20 cellular contexts compared by ENCODE assay signal in genomic region chr18:38909972-38910371, GRCh38.
DNase-seq lines count a peak whose midpoint lies in the region; ATAC-seq, FAIRE-seq and TF ChIP-seq lines count a peak whose summit lies in the region.
"Had no signal": no experiment of that assay in that cellular context is flagged by ENCODE, and none has a peak within 500 bp of the region (broad histone marks: within the 10 kb centered on the region; RNA-seq: fewer than 3 reads in every experiment).

No MANE protein-coding gene starts in this region.

- H3K4me1 ChIP-seq in astrocyte (ENCODE audit: insufficient read depth, low read length) (no peaks in the 10 kb centered on the region), H1 (replicated peaks in 1 of 4; ENCODE audit: control insufficient read depth in 3 of 4, insufficient read depth in 4 of 4, low read length in 3 of 4) (peaks cover 0 to 2% (median 0%) of the 10 kb centered on the region in 4 experiments; a peak in 1 of 7 replicates), left lung (no peaks in the 10 kb centered on the region)

- 89% methylated on average over 2 of the region's 2 CpGs; no CpG with 5 or more reads in 1 of the 2 experiments for WGBS in H1 (ENCODE audit: extremely low coverage in 1 of 2, insufficient coverage in 1 of 2, insufficient read length in 1 of 2, insufficient replicate concordance in 2 of 2, low coverage in 1 of 2, low lambda C conversion rate in 2 of 2, missing lambda C conversion rate in 1 of 2), 2 experiments

- no peak overlapping the region for H3K4ac ChIP-seq in H1 (replicated peaks; ENCODE audit: insufficient read length, low read depth, low read length)

- H3K4me1 Mint-ChIP-seq in astrocyte (ENCODE audit: low read depth, unreplicated experiment): peaks cover 2% of the 10 kb centered on the region
- H3K4me1 Mint-ChIP-seq: CD8-positive, alpha-beta memory T cell; IgD-negative memory B cell had no signal

- intact Hi-C loops in left lung (cut with DNase I): no loop called here

- H3K4me2 ChIP-seq in astrocyte (ENCODE audit: low read length): no peak overlapping the region
- no peak overlapping the region for H3K4me2 ChIP-seq in H1 (ENCODE audit: insufficient read depth in 1 of 2, low read depth in 2 of 2, low read length in 2 of 2)

- H3K9ac ChIP-seq in astrocyte (ENCODE audit: low read length): no peak overlapping the region
- H3K9ac ChIP-seq in H1 (replicated peaks in 1 of 4; ENCODE audit: extremely low read depth in 1 of 4, low read depth in 3 of 4, low read length in 3 of 4): no peak overlapping the region

- H2AK5ac ChIP-seq in H1 (ENCODE audit: low read depth, low read length): no peak overlapping the region

- DNase-seq in HT1080 (ENCODE audit: low read depth) (peak; percentile 47), astrocyte (ENCODE audit: low read depth) (peak; percentile 9), H1 (ENCODE audit: low read depth in 1 of 2, low spot score in 2 of 2) (no peak), left lung (no peak)
- DNase-seq: ACHN; C1 segment of cervical spinal cord; CD8-positive, alpha-beta memory T cell; DND-41; H9; Kasumi-1; NCI-H1105; NCI-H2081; NCI-H2171 treated with DMSO at 0.1 percent for 48 hours; NCI-H774; OCI-M1; RPMI8226 had no signal

- H2AFZ ChIP-seq in astrocyte (ENCODE audit: low read depth, low read length): no peak overlapping the region
- H2AFZ ChIP-seq in H1 (ENCODE audit: low read length): 0 out of 2 replicates have a peak overlapping the region, but pooled peaks have one; percentile 53

- no peaks in the 10 kb centered on the region for H3K36me3 ChIP-seq in astrocyte (ENCODE audit: insufficient read depth, low read length)
- no peaks in the 10 kb centered on the region for H3K36me3 ChIP-seq in H1 (ENCODE audit: control insufficient read depth in 2 of 4, insufficient read depth in 4 of 4, low read length in 3 of 4)
- H3K36me3 ChIP-seq in left lung: no peaks in the 10 kb centered on the region

- H3K56ac ChIP-seq in H1 (replicated peaks; ENCODE audit: insufficient read length, low read depth, low read length): no peak overlapping the region

- no peak overlapping the region for H4K91ac ChIP-seq in H1 (replicated peaks; ENCODE audit: insufficient read length, low read length)

- no peak overlapping the region for H3K27ac Mint-ChIP-seq in astrocyte (ENCODE audit: unreplicated experiment)
- H3K27ac Mint-ChIP-seq: CD8-positive, alpha-beta memory T cell; H9; IgD-negative memory B cell had no signal

- no peak overlapping the region for H3K4me3 ChIP-seq in astrocyte (ENCODE audit: insufficient read depth, low read depth, low read length)
- no peak overlapping the region for H3K4me3 ChIP-seq in H1 (ENCODE audit: extremely low read depth in 1 of 4, insufficient read depth in 2 of 4, low read depth in 3 of 4, low read length in 4 of 4)
- no peak overlapping the region for H3K4me3 ChIP-seq in left lung

- no peak for TF ChIP-seq EP300 in H1 (IDR thresholded peaks at IDR 0.05; ENCODE audit: borderline replicate concordance in 1 of 2, low read depth in 2 of 2, low read length in 2 of 2)

- no peaks in the 10 kb centered on the region for H3K79me1 ChIP-seq in H1 (ENCODE audit: low read depth, low read length)

- H2BK15ac ChIP-seq in H1 (ENCODE audit: low read length): no peak overlapping the region

- H2BK12ac ChIP-seq in H1 (ENCODE audit: low read depth, low read length): no peak overlapping the region

- no peak overlapping the region for H2BK5ac ChIP-seq in H1 (ENCODE audit: low read depth, low read length)

- no peaks in the 10 kb centered on the region for H3K23me2 ChIP-seq in H1 (ENCODE audit: low read depth, low read length)

- H4K20me1 ChIP-seq in astrocyte (ENCODE audit: insufficient read depth, low read length) (no peaks in the 10 kb centered on the region), H1 (replicated peaks in 1 of 2; ENCODE audit: control insufficient read depth in 1 of 2, insufficient read depth in 2 of 2, low read length in 2 of 2) (no peaks in the 10 kb centered on the region)

- no peak overlapping the region for H2BK120ac ChIP-seq in H1 (replicated peaks; ENCODE audit: low read depth, low read length)

- no peak overlapping the region for H3K4me3 Mint-ChIP-seq in astrocyte (ENCODE audit: unreplicated experiment)
- H3K4me3 Mint-ChIP-seq: CD8-positive, alpha-beta memory T cell; H9; IgD-negative memory B cell had no signal

- no peak overlapping the region for H4K5ac ChIP-seq in H1 (ENCODE audit: insufficient read length, low read depth, low read length)

- TF ChIP-seq POLR2A in H1 (IDR thresholded peaks at IDR 0.05; ENCODE audit: control extremely low read depth in 1 of 2, low read depth in 2 of 2, low read length in 2 of 2): no peak

- TF ChIP-seq RAD21 in H1 (IDR thresholded peaks at IDR 0.05 in 1 of 2, conservative IDR thresholded peaks at IDR 0.05 in 1 of 2; ENCODE audit: low read depth in 2 of 2, low read length in 2 of 2): no peak

- FAIRE-seq in astrocyte (lab: Jason Lieb, UNC) (no peak), H1 (lab: Jason Lieb, UNC) (no peak)

- ATAC-seq in left lung (peak; percentile 62), GM18511 (IDR thresholded peaks at IDR 0.05; ENCODE audit: unreplicated experiment) (no peak), HG02981 (IDR thresholded peaks at IDR 0.05; ENCODE audit: unreplicated experiment) (no peak), HG03196 (IDR thresholded peaks at IDR 0.05; ENCODE audit: unreplicated experiment) (no peak)

- TF ChIP-seq CTCF in astrocyte (IDR thresholded peaks at IDR 0.05; ENCODE audit: insufficient read depth, low read depth, low read length): no peak
- TF ChIP-seq CTCF in H1 (IDR thresholded peaks at IDR 0.05; ENCODE audit: control extremely low read depth in 1 of 3, insufficient read depth in 1 of 3, low read depth in 1 of 3, low read length in 3 of 3): no peak
- no peak for TF ChIP-seq CTCF in left lung (IDR thresholded peaks at IDR 0.05)

- no peak overlapping the region for H4K8ac ChIP-seq in H1 (ENCODE audit: extremely low read depth, insufficient read depth, low read length)

- H3K79me2 ChIP-seq in astrocyte (ENCODE audit: insufficient read depth, low read length) (no peaks in the 10 kb centered on the region), H1 (ENCODE audit: control insufficient read depth in 1 of 2, insufficient read depth in 2 of 2, low read length in 2 of 2) (no peaks in the 10 kb centered on the region)

- no peaks in the 10 kb centered on the region for H3K27me3 Mint-ChIP-seq in astrocyte (ENCODE audit: low read depth, unreplicated experiment)
- H3K27me3 Mint-ChIP-seq: IgD-negative memory B cell had no signal

- no peaks in the 10 kb centered on the region for H3K36me3 Mint-ChIP-seq in astrocyte (ENCODE audit: low read depth, unreplicated experiment)
- H3K36me3 Mint-ChIP-seq: CD8-positive, alpha-beta memory T cell; IgD-negative memory B cell had no signal

- CTCF ChIA-PET in H1 (lab: Charles Lee; ENCODE audit: partially characterized antibody): interaction anchor here (1.5 kb wide), 1 partner anchor 26 kb away, joined by 4 read pairs; no protein-coding TSS in a partner anchor

- H3K9me3 ChIP-seq in astrocyte (ENCODE audit: insufficient read depth, low read depth, low read length) (no peaks in the 10 kb centered on the region), H1 (ENCODE audit: insufficient read depth in 2 of 2, low read depth in 1 of 2, low read length in 1 of 2) (no peaks in the 10 kb centered on the region), left lung (peaks cover 0 to 2% of the 10 kb centered on the region in 2 donors)

- no peak overlapping the region for H3K14ac ChIP-seq in H1 (ENCODE audit: insufficient read length)

- H2BK20ac ChIP-seq in H1 (ENCODE audit: low read length): no peak overlapping the region

- H3K23ac ChIP-seq in H1 (ENCODE audit: insufficient read length): no peak overlapping the region

- no peaks in the 10 kb centered on the region for H3K9me3 Mint-ChIP-seq in astrocyte (ENCODE audit: unreplicated experiment)
- H3K9me3 Mint-ChIP-seq: H9 had no signal

- H3K27me3 ChIP-seq in astrocyte (ENCODE audit: insufficient read depth, low read length): no peaks in the 10 kb centered on the region
- no peaks in the 10 kb centered on the region for H3K27me3 ChIP-seq in H1 (replicated peaks in 1 of 4; ENCODE audit: control insufficient read depth in 3 of 4, extremely low read depth in 1 of 4, insufficient read depth in 3 of 4, low read length in 3 of 4)
- no peaks in the 10 kb centered on the region for H3K27me3 ChIP-seq in left lung

- H3K18ac ChIP-seq in H1 (ENCODE audit: extremely low read depth, low read length): no peak overlapping the region

- H3K27ac ChIP-seq in astrocyte (ENCODE audit: low read depth, low read length) (no peak overlapping the region), H1 (ENCODE audit: low read depth, low read length) (no peak overlapping the region), left lung (no peak overlapping the region)

- POLR2A ChIA-PET in H1 (lab: Charles Lee; ENCODE audit: partially characterized antibody): no interaction called here

TF ChIP-seq in H1, 55 proteins besides CTCF, POLR2A, EP300 and RAD21:
- no peak for TF ChIP-seq E2F6 (IDR thresholded peaks at IDR 0.05)

Comparison
In these comparisons a context has a peak if more than half of its experiments do, and no peak if none do; other contexts are left out.
1. DNase-seq: peak in HT1080 (single experiment) and astrocyte (single experiment); none in H1 (0 of 2) and left lung (0 of 2).